Comparison of ENCODE assay signal across 16 cellular contexts in the genomic region with DNA sequence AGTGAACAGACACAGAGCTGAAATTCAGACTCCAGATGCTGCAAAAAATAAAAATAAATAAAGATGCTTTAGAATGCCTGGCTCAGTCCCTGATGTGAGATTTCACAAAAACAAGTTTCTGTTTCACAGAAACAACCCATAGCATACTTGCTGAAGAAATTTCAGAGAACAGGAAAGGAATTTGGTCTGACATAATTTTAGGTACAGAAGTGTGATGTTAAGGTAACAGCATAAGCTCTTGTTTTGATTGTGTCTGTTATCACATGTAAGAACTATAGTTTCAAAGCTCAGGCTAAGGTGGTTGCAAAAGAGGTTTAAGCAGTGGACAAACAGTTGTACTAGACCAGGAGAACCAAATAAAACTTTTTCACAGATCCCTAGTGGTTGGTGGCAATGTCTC.
"Had no signal": no experiment of that assay in that cellular context is flagged by ENCODE, and none has a peak within 500 bp of the region (broad histone marks: within the 10 kb centered on the region; RNA-seq: fewer than 3 reads in every experiment).

No MANE protein-coding gene starts in this region.

- H3K4me3 ChIP-seq: PC-9, Peyer's patch, SJCRH30 had no signal

- H3K9me3 ChIP-seq: Peyer's patch, SJCRH30 had no signal

- H3K4me2 ChIP-seq: PC-9 had no signal

- ATAC-seq: Right ventricle myocardium inferior had no signal

- H3K4me1 ChIP-seq: Peyer's patch, SJCRH30 had no signal

- H3K27ac ChIP-seq: PC-9, Peyer's patch, SJCRH30 had no signal

- H3K27me3 ChIP-seq: Peyer's patch, SJCRH30 had no signal

- H2AFZ ChIP-seq: PC-9 had no signal

- H3K36me3 ChIP-seq: Peyer's patch, SJCRH30 had no signal

- DNase-seq: IMR-90, KG1, NCI-H1048, NCI-H1105, NCI-H1417 treated with DMSO at 0.1 percent for 48 hours, NCI-H146, NCI-H1930, NCI-H2107, NCI-H2227 treated with DMSO at 0.1 percent for 48 hours, NCI-H526 treated with DMSO at 0.1 percent for 48 hours, NCI-H748 treated with DMSO at 0.1 percent for 48 hours, PC-9, Peyer's patch, SHP77 treated with DMSO at 0.1 percent for 48 hours had no signal
